Comparison of ENCODE assay signal across 8 cellular contexts in the genomic region with DNA sequence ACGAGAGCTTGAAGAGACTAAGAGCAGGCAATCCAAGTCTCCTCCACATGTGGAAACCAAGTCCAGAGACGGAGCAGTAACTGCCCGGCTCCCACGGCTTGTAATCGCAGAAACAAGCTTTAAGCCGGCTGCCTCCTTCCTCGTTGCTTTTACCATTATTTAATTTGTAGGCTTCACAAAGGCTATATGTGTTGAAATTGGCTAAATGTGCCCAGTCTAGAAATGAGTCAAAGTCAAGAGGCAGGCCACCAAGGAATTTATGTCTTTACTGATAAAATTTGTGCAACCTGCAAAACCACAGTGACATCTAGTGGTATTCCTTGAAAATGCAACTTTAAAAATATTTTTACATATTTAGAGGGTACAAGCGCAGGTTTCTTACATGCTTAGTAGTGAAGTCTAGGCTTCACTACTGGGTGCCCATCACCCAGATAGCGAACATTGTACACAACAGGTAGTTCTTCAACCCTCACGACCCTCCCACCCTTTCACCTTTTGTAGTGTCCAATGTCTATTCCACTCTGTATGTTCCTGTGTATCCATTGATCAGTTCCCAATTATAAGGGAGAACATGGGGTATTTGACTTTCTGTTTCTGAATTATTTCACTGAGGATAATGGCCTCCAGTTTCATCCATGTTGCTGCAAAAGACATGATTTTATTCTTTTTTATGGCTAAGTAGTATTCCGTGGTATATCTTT. TPM values are rescaled to one million over a fixed set of nuclear protein-coding genes. Genes with fewer than 3 reads are reported as not detected.
DNase-seq lines count a peak whose midpoint lies in the region; ATAC-seq lines count a peak whose summit lies in the region.

No MANE protein-coding gene starts in this region.

- H2AFZ ChIP-seq in mesenchymal stem cell (ENCODE audit: low read depth, low read length): no peak overlapping the region

- H3K27me3 Mint-ChIP-seq in effector memory CD8-positive, alpha-beta T cell: peaks cover 34 to 37% of the 10 kb centered on the region in 2 donors

- peak overlapping the region in 1 of 2 experiments; percentile 53 for H3K4me3 ChIP-seq in mesenchymal stem cell (ENCODE audit: insufficient read depth in 1 of 2, low read depth in 1 of 2, low read length in 2 of 2)

- H3K18ac ChIP-seq in mesenchymal stem cell (ENCODE audit: low read depth in 1 of 2, low read length in 2 of 2): no peak overlapping the region

- H3K36me3 ChIP-seq in mesenchymal stem cell (ENCODE audit: control insufficient read depth in 1 of 2, insufficient read depth in 2 of 2, low read depth in 1 of 2, low read length in 2 of 2): no peaks in the 10 kb centered on the region

- H3K4me2 ChIP-seq in mesenchymal stem cell (ENCODE audit: low read length, poor library complexity, severe bottlenecking): no peak overlapping the region

- H4K8ac ChIP-seq in mesenchymal stem cell (ENCODE audit: low read length): no peak overlapping the region

- no peak overlapping the region for H3K4ac ChIP-seq in mesenchymal stem cell (ENCODE audit: low read depth in 1 of 2, low read length in 2 of 2)

- H3K14ac ChIP-seq in mesenchymal stem cell (ENCODE audit: low read length in 2 of 2): no peak overlapping the region

- no peaks in the 10 kb centered on the region for H3K9me3 ChIP-seq in mesenchymal stem cell (ENCODE audit: control insufficient read depth, low read length)

- no peaks in the 10 kb centered on the region for H3K4me1 Mint-ChIP-seq in effector memory CD8-positive, alpha-beta T cell (ENCODE audit: low read depth in 2 of 2)

- intact Hi-C loops in Right ventricle myocardium inferior (cut with DNase I) (loop anchor here (1.0 to 10.0 kb wide), 5 partner anchors 438 to 1371 kb away; no protein-coding TSS in a partner anchor), cardiac septum (cut with DNase I) (loop anchor here (5.0 to 10.0 kb wide), 2 partner anchors 958 to 1056 kb away; no protein-coding TSS in a partner anchor)

- peak; percentile 83 for ATAC-seq in Right ventricle myocardium inferior
- peak; percentile 56 for ATAC-seq in HG03469 (IDR thresholded peaks at IDR 0.05; ENCODE audit: unreplicated experiment)
- peak; percentile 48 for ATAC-seq in effector memory CD8-positive, alpha-beta T cell (replicated peaks)
- no peak for ATAC-seq in HG03139 (IDR thresholded peaks at IDR 0.05; ENCODE audit: unreplicated experiment)

- peaks cover 0 to 3% of the 10 kb centered on the region in 2 experiments for H3K27me3 ChIP-seq in mesenchymal stem cell (ENCODE audit: control insufficient read depth in 1 of 2, insufficient read depth in 1 of 2, low read length in 2 of 2)

- no peak overlapping the region for H3K27ac Mint-ChIP-seq in effector memory CD8-positive, alpha-beta T cell

- no peaks in the 10 kb centered on the region for H3K36me3 Mint-ChIP-seq in effector memory CD8-positive, alpha-beta T cell (ENCODE audit: insufficient read depth)

- no peak overlapping the region for H2BK5ac ChIP-seq in mesenchymal stem cell (ENCODE audit: low read depth, low read length, poor library complexity, severe bottlenecking)

- H2BK15ac ChIP-seq in mesenchymal stem cell (ENCODE audit: low read depth, poor library complexity, severe bottlenecking): no peak overlapping the region

- H3K4me3 Mint-ChIP-seq in effector memory CD8-positive, alpha-beta T cell: no peak overlapping the region

- H3K27ac ChIP-seq in mesenchymal stem cell (ENCODE audit: low read length, poor library complexity, severe bottlenecking): no peak overlapping the region

- no peaks in the 10 kb centered on the region for H3K9me3 Mint-ChIP-seq in effector memory CD8-positive, alpha-beta T cell

- no peak for DNase-seq in Right ventricle myocardium inferior (ENCODE audit: missing footprints)
- no peak for DNase-seq in cardiac septum (ENCODE audit: low spot score)
- peak; percentile 83 for DNase-seq in OCI-M1 (lab: John Stamatoyannopoulos, UW)
- no peak for DNase-seq in effector memory CD8-positive, alpha-beta T cell
- DNase-seq in mesenchymal stem cell: peak; percentile 76
- no peak for DNase-seq in OCI-M2 (lab: John Stamatoyannopoulos, UW; ENCODE audit: unreplicated experiment)

- WGBS in mesenchymal stem cell: 55% methylated on average over 10 of the region's 11 CpGs

- no peak overlapping the region for H3K23ac ChIP-seq in mesenchymal stem cell (ENCODE audit: low read length in 2 of 2)

- H2BK12ac ChIP-seq in mesenchymal stem cell (ENCODE audit: low read length in 2 of 2): no peak overlapping the region

- H2AK5ac ChIP-seq in mesenchymal stem cell (ENCODE audit: low read length, severe bottlenecking): no peak overlapping the region

- no peak overlapping the region for H2BK120ac ChIP-seq in mesenchymal stem cell (ENCODE audit: low read depth, low read length)

- peaks cover 4% of the 10 kb centered on the region for H3K4me1 ChIP-seq in mesenchymal stem cell (ENCODE audit: control insufficient read depth, insufficient read depth, low read depth, low read length)

- no peak overlapping the region for H4K91ac ChIP-seq in mesenchymal stem cell (ENCODE audit: low read length)

- no peaks in the 10 kb centered on the region for H3K79me1 ChIP-seq in mesenchymal stem cell (replicated peaks; ENCODE audit: low read length, poor library complexity, severe bottlenecking)

- peak overlapping the region; percentile 90 for H3K9ac ChIP-seq in mesenchymal stem cell (ENCODE audit: low read length)

RNA-seq across cellular contexts. Expression of a gene that starts 33.5 kb away (rescaled TPM):
- total RNA-seq in Right ventricle myocardium inferior (17.1 TPM), cardiac septum (9.8 TPM)
- polyA plus RNA-seq in mesenchymal stem cell (2013, experiment 1 of 2): 2.7 TPM
- 2.5 TPM for polyA plus RNA-seq in mesenchymal stem cell (2013, experiment 2 of 2)

Comparison
In these comparisons a context has a peak if more than half of its experiments do, and no peak if none do; other contexts are left out.
1. DNase-seq: peak in OCI-M1 (single experiment) and mesenchymal stem cell (single experiment); none in Right ventricle myocardium inferior (single experiment), cardiac septum (single experiment), effector memory CD8-positive, alpha-beta T cell (0 of 3) and OCI-M2 (single experiment).